In genomic region chr5:72242796-72243475, GRCh38 we compare ENCODE assay signal across 17 cellular contexts.
A peak's percentile ranks its signal among the peaks of the same experiment; 100 is the strongest.
DNase-seq lines count a peak whose midpoint lies in the region; ATAC-seq and TF ChIP-seq lines count a peak whose summit lies in the region.
"Had no signal": no experiment of that assay in that cellular context is flagged by ENCODE, and none has a peak within 500 bp of the region (broad histone marks: within the 10 kb centered on the region; RNA-seq: fewer than 3 reads in every experiment).

No MANE protein-coding gene starts in this region.

- H3K4me3 ChIP-seq in Panc1 (ENCODE audit: low read depth in 2 of 2, low read length in 2 of 2) (no peak overlapping the region), Karpas-422 (ENCODE audit: low read length) (no peak overlapping the region)
- H3K4me3 ChIP-seq: ascending aorta, gastrocnemius medialis had no signal

- peaks cover 35% of the 10 kb centered on the region for H3K4me1 Mint-ChIP-seq in stimulated activated naive CD8-positive, alpha-beta T cell treated with anti-CD3 and anti-CD28 coated beads, Interleukin-15, amount 100 ng/mL, for 72 hours

- in situ Hi-C loops in Panc1 (cut with HindIII; ENCODE audit: low pct_unique_long_range_greater_than_20kb, low sequenced_read_pairs) = no loop called here

- H3K27ac Mint-ChIP-seq in stimulated activated naive CD8-positive, alpha-beta T cell treated with anti-CD3 and anti-CD28 coated beads, Interleukin-15, amount 100 ng/mL, for 72 hours = no peak overlapping the region
- H3K27ac Mint-ChIP-seq: activated CD4-positive, alpha-beta T cell treated with anti-CD3 and anti-CD28 coated beads, Interleukin-2, amount 10 ng/mL, durations not matched to agents 7 days and 5 days; IgD-negative memory B cell had no signal

- BruUV-seq in Panc1 (replicated peaks; lab: Mats Ljungman, UMichigan) = no TSS peak

- H3K36me3 ChIP-seq in Panc1 (ENCODE audit: control insufficient read depth, insufficient read depth, low read length) (peaks cover 3% of the 10 kb centered on the region; the same call in 1 of the 2 replicates), Karpas-422 (ENCODE audit: insufficient read depth, low read length) (peaks cover under 1% of the 10 kb centered on the region; the same call in 1 of the 2 replicates)
- H3K36me3 ChIP-seq: ascending aorta, gastrocnemius medialis had no signal

- no peak overlapping the region for H3K4me3 Mint-ChIP-seq in stimulated activated naive CD8-positive, alpha-beta T cell treated with anti-CD3 and anti-CD28 coated beads, Interleukin-15, amount 100 ng/mL, for 72 hours
- H3K4me3 Mint-ChIP-seq: activated CD4-positive, alpha-beta T cell treated with anti-CD3 and anti-CD28 coated beads, Interleukin-2, amount 10 ng/mL, durations not matched to agents 7 days and 5 days; IgD-negative memory B cell had no signal

- no peak overlapping the region for H3K9ac ChIP-seq in Karpas-422 (ENCODE audit: low read length)

- no peaks in the 10 kb centered on the region for H3K27me3 Mint-ChIP-seq in stimulated activated naive CD8-positive, alpha-beta T cell treated with anti-CD3 and anti-CD28 coated beads, Interleukin-15, amount 100 ng/mL, for 72 hours
- H3K27me3 Mint-ChIP-seq: activated CD4-positive, alpha-beta T cell treated with anti-CD3 and anti-CD28 coated beads, Interleukin-2, amount 10 ng/mL, durations not matched to agents 7 days and 5 days; IgD-negative memory B cell had no signal

- H3K9me3 ChIP-seq in Panc1 (ENCODE audit: control insufficient read depth, insufficient read depth, low read depth, low read length) (no peaks in the 10 kb centered on the region), Karpas-422 (ENCODE audit: low read length) (no peaks in the 10 kb centered on the region)
- H3K9me3 ChIP-seq: ascending aorta, gastrocnemius medialis had no signal

- H3K4me1 ChIP-seq in Panc1 (ENCODE audit: control insufficient read depth, insufficient read depth, low read length) = peaks cover 27% of the 10 kb centered on the region
- peaks cover 26% of the 10 kb centered on the region for H3K4me1 ChIP-seq in Karpas-422 (ENCODE audit: low read length)

- H3K9me3 Mint-ChIP-seq in stimulated activated naive CD8-positive, alpha-beta T cell treated with anti-CD3 and anti-CD28 coated beads, Interleukin-15, amount 100 ng/mL, for 72 hours = no peaks in the 10 kb centered on the region
- H3K9me3 Mint-ChIP-seq: activated CD4-positive, alpha-beta T cell treated with anti-CD3 and anti-CD28 coated beads, Interleukin-2, amount 10 ng/mL, durations not matched to agents 7 days and 5 days; IgD-negative memory B cell had no signal

- CTCF ChIA-PET in HEK293T (lab: Yijun Ruan, JAX) = no interaction called here
- CTCF ChIA-PET in Panc1 (lab: Charles Lee) = no interaction called here

- no peak for TF ChIP-seq CTCF in Panc1 (IDR thresholded peaks at IDR 0.05)

- H3K27ac ChIP-seq in Panc1 (ENCODE audit: low read length) (peak overlapping the region; percentile 30; the same call in 1 of the 2 replicates), Karpas-422 (ENCODE audit: low read length) (no peak overlapping the region)
- H3K27ac ChIP-seq: gastrocnemius medialis had no signal

- ATAC-seq in Panc1 (no peak), HG03280 (IDR thresholded peaks at IDR 0.05; ENCODE audit: unreplicated experiment) (no peak)
- ATAC-seq in stimulated activated naive CD8-positive, alpha-beta T cell treated with anti-CD3 and anti-CD28 coated beads, Interleukin-15, amount 100 ng/mL, for 72 hours = no peak
- ATAC-seq: gastrocnemius medialis, right cardiac atrium had no signal

- H3K79me2 ChIP-seq in Karpas-422 (ENCODE audit: low read length) = peaks cover 96% of the 10 kb centered on the region

- no peak overlapping the region for H2AFZ ChIP-seq in Karpas-422 (ENCODE audit: low read length)

- intact Hi-C loops in Panc1 (cut with micrococcal nuclease; ENCODE audit: unreplicated experiment) = no loop called here

- POLR2A ChIA-PET in HEK293T (lab: Yijun Ruan, JAX) = no interaction called here
- POLR2A ChIA-PET in Panc1 (lab: Charles Lee) = no interaction called here

- H3K27me3 ChIP-seq in Panc1 (ENCODE audit: control insufficient read depth, insufficient read depth, low read length) (no peaks in the 10 kb centered on the region), Karpas-422 (ENCODE audit: low read length) (no peaks in the 10 kb centered on the region)
- H3K27me3 ChIP-seq: ascending aorta, gastrocnemius medialis had no signal

- no peaks in the 10 kb centered on the region for H4K20me1 ChIP-seq in Karpas-422 (ENCODE audit: insufficient read depth, low read depth, low read length)

- no peak overlapping the region for H3K4me2 ChIP-seq in Karpas-422 (ENCODE audit: low read depth, low read length, poor library complexity, severe bottlenecking)

- DNase-seq in HEK293T (ENCODE audit: extremely low spot score) (peak; percentile 14), Panc1 (ENCODE audit: low read depth, low spot score) (no peak), globus pallidus (ENCODE audit: low spot score) (peak; percentile 55), putamen (ENCODE audit: low spot score) (peak; percentile 24), Karpas-422 (no peak), NCI-H748 (lab: John Stamatoyannopoulos, UW; ENCODE audit: unreplicated experiment) (no peak)
- no peak for DNase-seq in stimulated activated naive CD8-positive, alpha-beta T cell treated with anti-CD3 and anti-CD28 coated beads, Interleukin-15, amount 100 ng/mL, for 72 hours
- DNase-seq: activated CD4-positive, alpha-beta T cell treated with anti-CD3 and anti-CD28 coated beads, Interleukin-2, amount 10 ng/mL, durations not matched to agents 7 days and 5 days; DMS79; effector memory CD4-positive, alpha-beta T cell; gastrocnemius medialis; NCI-H1930; right cardiac atrium; stimulated activated naive CD4-positive, alpha-beta T cell treated with Interleukin-2 at 50 U/mL for 16 hours had no signal

- no peaks in the 10 kb centered on the region for H3K9me2 ChIP-seq in Karpas-422 (replicated peaks; ENCODE audit: insufficient read depth, low read length)

TF ChIP-seq in HEK293T, 16 proteins besides CTCF, POLR2A, EP300 and RAD21:
- no peak for TF ChIP-seq BHLHE40 (IDR thresholded peaks at IDR 0.05; ENCODE audit: borderline replicate concordance)
- TF ChIP-seq HDGF (IDR thresholded peaks at IDR 0.05; ENCODE audit: borderline replicate concordance) = no peak
- TF ChIP-seq NFRKB (IDR thresholded peaks at IDR 0.05) = no peak
- TF ChIP-seq L3MBTL2 (conservative IDR thresholded peaks at IDR 0.05) = no peak
- TF ChIP-seq PKNOX1 (IDR thresholded peaks at IDR 0.05) = no peak
- TF ChIP-seq SUZ12 (IDR thresholded peaks at IDR 0.05) = no peak
- no peak for TF ChIP-seq FOXK2 (IDR thresholded peaks at IDR 0.05)
- TF ChIP-seq ARNT (IDR thresholded peaks at IDR 0.05) = no peak
- no peak for TF ChIP-seq TARDBP (IDR thresholded peaks at IDR 0.05)
- no peak for TF ChIP-seq SP1 (IDR thresholded peaks at IDR 0.05)
- TF ChIP-seq ZNF384 (IDR thresholded peaks at IDR 0.05) = no peak
TF ChIP-seq in HEK293T: peak in this region for 0.

Comparison
In these comparisons a context has a peak if more than half of its experiments do, and no peak if none do; other contexts are left out.
1. DNase-seq: peak in HEK293T (single experiment), globus pallidus (single experiment) and putamen (single experiment); none in Panc1 (single experiment), Karpas-422 (single experiment), NCI-H748 (single experiment) and stimulated activated naive CD8-positive, alpha-beta T cell treated with anti-CD3 and anti-CD28 coated beads, Interleukin-15, amount 100 ng/mL, for 72 hours (0 of 2).